Comparison of ENCODE assay signal across 17 cellular contexts in genomic region chr7:97107192-97107800, GRCh38.
"Had no signal": no experiment of that assay in that cellular context is flagged by ENCODE, and none has a peak within 500 bp of the region (broad histone marks: within the 10 kb centered on the region; RNA-seq: fewer than 3 reads in every experiment).

No MANE protein-coding gene starts in this region.

- ATAC-seq: mucosa of descending colon; naive thymus-derived CD8-positive, alpha-beta T cell; sciatic nerve; T-cell; upper lobe of right lung had no signal

- H3K4me1 Mint-ChIP-seq: activated CD4-positive, alpha-beta memory T cell treated with anti-CD3 and anti-CD28 coated beads, Interleukin-2, amount 10 ng/mL, durations not matched to agents 7 days and 5 days; naive thymus-derived CD8-positive, alpha-beta T cell; T-cell had no signal

- H3K36me3 Mint-ChIP-seq: T-cell had no signal

- H3K27ac Mint-ChIP-seq: activated CD4-positive, alpha-beta memory T cell treated with anti-CD3 and anti-CD28 coated beads, Interleukin-2, amount 10 ng/mL, durations not matched to agents 7 days and 5 days; activated naive CD8-positive, alpha-beta T cell; naive thymus-derived CD8-positive, alpha-beta T cell; T-cell had no signal

- H3K27me3 ChIP-seq: upper lobe of right lung had no signal

- H3K9me3 ChIP-seq: neutrophil, upper lobe of right lung had no signal

- H3K36me3 ChIP-seq: neutrophil, upper lobe of right lung had no signal

- DNase-seq: activated CD4-positive, alpha-beta memory T cell treated with anti-CD3 and anti-CD28 coated beads, Interleukin-2, amount 10 ng/mL, durations not matched to agents 7 days and 5 days; activated gamma-delta T cell; activated T-cell treated with anti-CD3 and anti-CD28 coated beads, Interleukin-2, amount 50 U/mL, for 48 hours; anterior cingulate cortex; effector CD4-positive, alpha-beta T cell; mucosa of descending colon; naive thymus-derived CD8-positive, alpha-beta T cell; posterior cingulate gyrus; stimulated activated CD4-positive, alpha-beta T cell treated with anti-CD3 and anti-CD28 coated beads, Interleukin-12 subunit alpha, Interleukin-12 subunit beta, amount 100 ng/mL, for 4 hours; stimulated activated naive CD4-positive, alpha-beta T cell treated with Interleukin-2 at 50 U/mL for 16 hours; T-cell; T1000; upper lobe of right lung had no signal

- H3K4me3 Mint-ChIP-seq: activated CD4-positive, alpha-beta memory T cell treated with anti-CD3 and anti-CD28 coated beads, Interleukin-2, amount 10 ng/mL, durations not matched to agents 7 days and 5 days; activated naive CD8-positive, alpha-beta T cell; naive thymus-derived CD8-positive, alpha-beta T cell; T-cell had no signal

- H3K4me1 ChIP-seq: upper lobe of right lung had no signal

- H3K9me3 Mint-ChIP-seq: activated CD4-positive, alpha-beta memory T cell treated with anti-CD3 and anti-CD28 coated beads, Interleukin-2, amount 10 ng/mL, durations not matched to agents 7 days and 5 days had no signal

- H3K27ac ChIP-seq: neutrophil, upper lobe of right lung, VCaP had no signal

- H3K4me3 ChIP-seq: mucosa of descending colon, upper lobe of right lung had no signal
